In genomic region chr1:150221552-150221951, GRCh38 we compare ENCODE assay signal across 9 cellular contexts. TPM values are rescaled to one million over a fixed set of nuclear protein-coding genes. Genes with fewer than 3 reads are reported as not detected.
DNase-seq lines count a peak whose midpoint lies in the region; ATAC-seq, FAIRE-seq and TF ChIP-seq lines count a peak whose summit lies in the region.
"Had no signal": no experiment of that assay in that cellular context is flagged by ENCODE, and none has a peak within 500 bp of the region (broad histone marks: within the 10 kb centered on the region; RNA-seq: fewer than 3 reads in every experiment).

No MANE protein-coding gene starts in this region.

- H3K9me3 Mint-ChIP-seq in CD14-positive monocyte, result peaks cover 0 to 2% (median 0%) of the 10 kb centered on the region in 7 donors

- no peak overlapping the region for H3K4me3 Mint-ChIP-seq in CD14-positive monocyte

- POLR2A ChIA-PET in HepG2 (lab: Yijun Ruan, JAX), result no interaction called here

- no peaks in the 10 kb centered on the region for H4K20me1 ChIP-seq in HepG2 (ENCODE audit: insufficient read depth, low read length)

- peak overlapping the region in 1 of 7 donors; percentile 30 for H3K27ac Mint-ChIP-seq in CD14-positive monocyte

- intact Hi-C loops in CD14-positive monocyte (cut with micrococcal nuclease), result no loop called here
- intact Hi-C loops in ascending aorta (cut with DNase I), result no loop called here
- intact Hi-C loops in HepG2 (cut with micrococcal nuclease; ENCODE audit: unreplicated experiment), result no loop called here
- intact Hi-C loops in lower leg skin (cut with DNase I; ENCODE audit: low total_unique reads), result no loop called here

- no peak for ATAC-seq in HepG2
- no peak for ATAC-seq in HG02610 (IDR thresholded peaks at IDR 0.05; ENCODE audit: unreplicated experiment)

- peaks cover 37 to 63% of the 10 kb centered on the region in 2 donors for H3K36me3 Mint-ChIP-seq in CD14-positive monocyte

- H3K4me2 ChIP-seq in HepG2 (ENCODE audit: low read depth, low read length), result no peak overlapping the region

- no peak overlapping the region for H3K4me3 ChIP-seq in HFF-Myc (replicated peaks; ENCODE audit: low read depth, low read length)
- H3K4me3 ChIP-seq in ascending aorta, result no peak overlapping the region
- no peak overlapping the region for H3K4me3 ChIP-seq in HepG2 (replicated peaks in 1 of 3; ENCODE audit: insufficient read depth in 1 of 3, low read depth in 2 of 3, low read length in 3 of 3)
- H3K4me3 ChIP-seq in coronary artery, result no peak overlapping the region
- H3K4me3 ChIP-seq in lower leg skin (ENCODE audit: low read depth, poor library complexity, severe bottlenecking), result no peak overlapping the region

- 92% methylated on average over 2 of the region's 2 CpGs for WGBS in HepG2 (ENCODE audit: low lambda C conversion rate)
- WGBS in lower leg skin, 2 donors, result 86 to 88% methylated on average over 2 of the region's 2 CpGs

- no peaks in the 10 kb centered on the region for H3K27me3 Mint-ChIP-seq in CD14-positive monocyte (ENCODE audit: low read depth in 3 of 3)

- TF ChIP-seq CTCF in CD14-positive monocyte (IDR thresholded peaks at IDR 0.05) (peak; percentile 60), HFF-Myc (IDR thresholded peaks at IDR 0.05; ENCODE audit: low read depth, low read length, missing control alignments) (peak; percentile 35), ascending aorta (IDR thresholded peaks at IDR 0.05) (peak; percentile 12 to 52 (median 34)), HepG2 (CRISPR knock-in tag; IDR thresholded peaks at IDR 0.05) (no peak), coronary artery (IDR thresholded peaks at IDR 0.05) (no peak), lower leg skin (IDR thresholded peaks at IDR 0.05) (no peak)

- H3K27ac ChIP-seq in ascending aorta, result peak overlapping the region in 1 of 2 donors; percentile 23
- H3K27ac ChIP-seq in HepG2 (ENCODE audit: extremely low read length, insufficient read depth, low read length), result no peak overlapping the region
- no peak overlapping the region for H3K27ac ChIP-seq in coronary artery

- no peak overlapping the region for H2AFZ ChIP-seq in HepG2 (ENCODE audit: low read length)

- H3K79me2 ChIP-seq in HepG2 (ENCODE audit: insufficient read depth, low read length), result no peaks in the 10 kb centered on the region

- no peak for TF ChIP-seq RAD21 in HepG2 (CRISPR knock-in tag; IDR thresholded peaks at IDR 0.05)

- DNase-seq in CD14-positive monocyte (ENCODE audit: low spot score) (no peak), HFF-Myc (ENCODE audit: extremely low read depth, low read depth) (no peak), ascending aorta (ENCODE audit: low spot score in 2 of 2) (no peak), HepG2 (ENCODE audit: low spot score) (no peak), coronary artery (ENCODE audit: low spot score) (no peak), lower leg skin (ENCODE audit: low spot score in 2 of 2) (no peak)
- DNase-seq in activated CD4-positive, CD25-positive, alpha-beta regulatory T cell (lab: John Stamatoyannopoulos, UW), result no peak

- TF ChIP-seq POLR2A in HepG2 (IDR thresholded peaks at IDR 0.05; ENCODE audit: insufficient read depth in 1 of 2, low read depth in 2 of 2, low read length in 2 of 2) (no peak), lower leg skin (IDR thresholded peaks at IDR 0.05) (no peak)

- TF ChIP-seq EP300 in HepG2 (IDR thresholded peaks at IDR 0.05; ENCODE audit: low read depth in 2 of 2, low read length in 2 of 2), result no peak
- TF ChIP-seq EP300 in HepG2 (CRISPR knock-in tag; IDR thresholded peaks at IDR 0.05; ENCODE audit: borderline replicate concordance), result no peak

- H3K27me3 ChIP-seq in ascending aorta (no peaks in the 10 kb centered on the region), HepG2 (ENCODE audit: control insufficient read depth in 1 of 2, insufficient read depth in 2 of 2, low read length in 2 of 2) (no peaks in the 10 kb centered on the region)

- no peaks in the 10 kb centered on the region for H3K4me1 ChIP-seq in ascending aorta
- H3K4me1 ChIP-seq in HepG2 (ENCODE audit: insufficient read depth, low read length), result no peaks in the 10 kb centered on the region

- in situ Hi-C loops in HepG2 (cut with HindIII; ENCODE audit: extremely low pct_ligation_motif_present, low pct_unique_long_range_greater_than_20kb), result no loop called here

- H3K9me3 ChIP-seq in ascending aorta (no peaks in the 10 kb centered on the region), HepG2 (ENCODE audit: low read length) (no peaks in the 10 kb centered on the region)

- H3K36me3 ChIP-seq in ascending aorta (peaks cover 27 to 46% of the 10 kb centered on the region in 2 donors), HepG2 (replicated peaks in 1 of 2; ENCODE audit: control insufficient read depth in 1 of 2, insufficient read depth in 2 of 2, low read length in 2 of 2) (peaks cover 7 to 31% of the 10 kb centered on the region in 2 experiments)

- no peak overlapping the region for H3K9ac ChIP-seq in HepG2 (ENCODE audit: insufficient read depth, low read depth, low read length)

- H3K4me1 Mint-ChIP-seq in CD14-positive monocyte, result peaks cover 11% of the 10 kb centered on the region

- CTCF ChIA-PET in HepG2 (lab: Yijun Ruan, JAX; ENCODE audit: low intra/inter-chr PET ratio, low total read pairs), result no interaction called here

- no TSS peak for BruUV-seq in HepG2 (replicated peaks; lab: Mats Ljungman, UMichigan)

- no peak for FAIRE-seq in HepG2 (lab: Jason Lieb, UNC)

RNA-seq across cellular contexts. Expression of gene ANP32E, which starts 14.4 kb away (rescaled TPM):
- polyA plus RNA-seq in CD14-positive monocyte (10 to 100 TPM; 20.4 to 26.6 TPM), HepG2 (2011; rRNA removed) (6.9 and 10.3 TPM in 2 replicates)
- total RNA-seq in ascending aorta (8.9 TPM), HepG2 (2016; rRNA removed; fragmentation: Illumina TruSeq; extraction: Trizol) (53.0 and 88.5 TPM in 2 replicates), lower leg skin (10 to 100 TPM; 12.3 to 14.2 (median 13.2) TPM)
- 3.4 and 3.8 TPM in 2 replicates for total RNA-seq in HepG2 (2016; cell fraction: cytosol; rRNA removed; fragmentation: Illumina TruSeq; extraction: Trizol; ENCODE audit: low read depth)
- total RNA-seq in HepG2 (2016; cell fraction: insoluble cytoplasmic fraction; rRNA removed; fragmentation: Illumina TruSeq; extraction: Trizol), result 53.3 and 87.6 TPM in 2 replicates
- 13.6 and 13.8 TPM in 2 replicates for total RNA-seq in HepG2 (2016; cell fraction: membrane; rRNA removed; fragmentation: Illumina TruSeq; extraction: Trizol)
- total RNA-seq in HepG2 (2016; cell fraction: nucleus; rRNA removed; fragmentation: Illumina TruSeq; extraction: Trizol), result 23.8 and 24.4 TPM in 2 replicates
- 3.2 and 4.9 TPM in 2 replicates for polyA plus RNA-seq in HepG2 (2011; cell fraction: cytosol; rRNA removed)
- 1.3 and 2.4 TPM in 2 replicates for polyA plus RNA-seq in HepG2 (2011; cell fraction: nucleus; rRNA removed)
- polyA plus RNA-seq in HepG2 (2012), result 24.0 and 36.0 TPM in 2 replicates
- 2.5 and 2.8 TPM in 2 replicates for polyA plus RNA-seq in HepG2 (2016; cell fraction: cytosol; fragmentation: Illumina TruSeq; extraction: Trizol; ENCODE audit: low read depth)
- polyA plus RNA-seq in HepG2 (2016; cell fraction: insoluble cytoplasmic fraction; fragmentation: Illumina TruSeq; extraction: Trizol; ENCODE audit: low read depth), result 111 and 123 TPM in 2 replicates
- polyA plus RNA-seq in HepG2 (2016; cell fraction: membrane; fragmentation: Illumina TruSeq; extraction: Trizol; ENCODE audit: low read depth), result 10.9 and 11.3 TPM in 2 replicates
- 46.5 and 46.7 TPM in 2 replicates for polyA plus RNA-seq in HepG2 (2016; cell fraction: nucleus; fragmentation: Illumina TruSeq; extraction: Trizol; ENCODE audit: insufficient read depth, low read depth)
- polyA minus RNA-seq in HepG2 (2011; rRNA and poly(A)+ RNA removed; ENCODE audit: low replicate concordance), result 10.8 and 35.5 TPM in 2 replicates
- polyA minus RNA-seq in HepG2 (2011; cell fraction: cytosol; rRNA and poly(A)+ RNA removed), result 9.0 and 10.3 TPM in 2 replicates
- 5.6 and 8.9 TPM in 2 replicates for polyA minus RNA-seq in HepG2 (2011; cell fraction: nucleus; rRNA and poly(A)+ RNA removed)

RNA-seq across cellular contexts. Expression of gene CA14, which starts 36.0 kb away (rescaled TPM):
- not detected for polyA plus RNA-seq in CD14-positive monocyte
- total RNA-seq in ascending aorta, result not detected
- total RNA-seq in HepG2 (2016; rRNA removed; fragmentation: Illumina TruSeq; extraction: Trizol), result 0.94 and 2.4 TPM in 2 replicates
- total RNA-seq in HepG2 (2016; cell fraction: cytosol; rRNA removed; fragmentation: Illumina TruSeq; extraction: Trizol; ENCODE audit: low read depth), result 0.40 and 0.71 TPM in 2 replicates
- total RNA-seq in HepG2 (2016; cell fraction: insoluble cytoplasmic fraction; rRNA removed; fragmentation: Illumina TruSeq; extraction: Trizol), result 1.3 and 2.5 TPM in 2 replicates
- total RNA-seq in HepG2 (2016; cell fraction: membrane; rRNA removed; fragmentation: Illumina TruSeq; extraction: Trizol), result 1.1 and 1.3 TPM in 2 replicates
- total RNA-seq in HepG2 (2016; cell fraction: nucleus; rRNA removed; fragmentation: Illumina TruSeq; extraction: Trizol), result 1.7 and 1.9 TPM in 2 replicates
- 7.7 and 8.5 TPM in 2 replicates for polyA plus RNA-seq in HepG2 (2011; rRNA removed)
- 6.6 and 7.2 TPM in 2 replicates for polyA plus RNA-seq in HepG2 (2011; cell fraction: cytosol; rRNA removed)
- 3.9 and 4.1 TPM in 2 replicates for polyA plus RNA-seq in HepG2 (2011; cell fraction: nucleus; rRNA removed)
- polyA plus RNA-seq in HepG2 (2012), result 4.9 and 9.1 TPM in 2 replicates
- 0.57 and 0.61 TPM in 2 replicates for polyA plus RNA-seq in HepG2 (2016; cell fraction: cytosol; fragmentation: Illumina TruSeq; extraction: Trizol; ENCODE audit: low read depth)
- 1.4 and 2.0 TPM in 2 replicates for polyA plus RNA-seq in HepG2 (2016; cell fraction: insoluble cytoplasmic fraction; fragmentation: Illumina TruSeq; extraction: Trizol; ENCODE audit: low read depth)
- polyA plus RNA-seq in HepG2 (2016; cell fraction: membrane; fragmentation: Illumina TruSeq; extraction: Trizol; ENCODE audit: low read depth), result 0.98 and 1.3 TPM in 2 replicates
- 5.9 and 6.9 TPM in 2 replicates for polyA plus RNA-seq in HepG2 (2016; cell fraction: nucleus; fragmentation: Illumina TruSeq; extraction: Trizol; ENCODE audit: insufficient read depth, low read depth)
- 0.87 and 5.2 TPM in 2 replicates for polyA minus RNA-seq in HepG2 (2011; rRNA and poly(A)+ RNA removed; ENCODE audit: low replicate concordance)
- polyA minus RNA-seq in HepG2 (2011; cell fraction: cytosol; rRNA and poly(A)+ RNA removed), result 1.5 and 2.9 TPM in 2 replicates
- 2.0 and 2.1 TPM in 2 replicates for polyA minus RNA-seq in HepG2 (2011; cell fraction: nucleus; rRNA and poly(A)+ RNA removed)
- 1 to 10 TPM in 1 of 4 donors, under 1 TPM in 3; 0.30 to 1.8 (median 0.51) TPM for total RNA-seq in lower leg skin
- total RNA-seq: activated CD8-positive, alpha-beta memory T cell treated with anti-CD3 and anti-CD28 coated beads for 36 hours had no signal

RNA-seq across cellular contexts. Expression of gene APH1A, which starts 47.3 kb away (rescaled TPM):
- 10 to 100 TPM; 83.7 to 83.9 TPM for polyA plus RNA-seq in CD14-positive monocyte
- total RNA-seq in ascending aorta, result 73.1 TPM
- total RNA-seq in HepG2 (2016; rRNA removed; fragmentation: Illumina TruSeq; extraction: Trizol), result 87.1 and 130 TPM in 2 replicates
- 211 and 212 TPM in 2 replicates for total RNA-seq in HepG2 (2016; cell fraction: cytosol; rRNA removed; fragmentation: Illumina TruSeq; extraction: Trizol; ENCODE audit: low read depth)
- 82.3 and 135 TPM in 2 replicates for total RNA-seq in HepG2 (2016; cell fraction: insoluble cytoplasmic fraction; rRNA removed; fragmentation: Illumina TruSeq; extraction: Trizol)
- total RNA-seq in HepG2 (2016; cell fraction: membrane; rRNA removed; fragmentation: Illumina TruSeq; extraction: Trizol), result 328 and 336 TPM in 2 replicates
- total RNA-seq in HepG2 (2016; cell fraction: nucleus; rRNA removed; fragmentation: Illumina TruSeq; extraction: Trizol), result 62.9 and 69.3 TPM in 2 replicates
- polyA plus RNA-seq in HepG2 (2011; rRNA removed), result 114 and 128 TPM in 2 replicates
- polyA plus RNA-seq in HepG2 (2011; cell fraction: cytosol; rRNA removed), result 147 and 155 TPM in 2 replicates
- 66.3 and 72.5 TPM in 2 replicates for polyA plus RNA-seq in HepG2 (2011; cell fraction: nucleus; rRNA removed)
- polyA plus RNA-seq in HepG2 (2012), result 64.3 and 72.9 TPM in 2 replicates
- polyA plus RNA-seq in HepG2 (2016; cell fraction: cytosol; fragmentation: Illumina TruSeq; extraction: Trizol; ENCODE audit: low read depth), result 233 and 246 TPM in 2 replicates
- 88.7 and 93.9 TPM in 2 replicates for polyA plus RNA-seq in HepG2 (2016; cell fraction: insoluble cytoplasmic fraction; fragmentation: Illumina TruSeq; extraction: Trizol; ENCODE audit: low read depth)
- polyA plus RNA-seq in HepG2 (2016; cell fraction: membrane; fragmentation: Illumina TruSeq; extraction: Trizol; ENCODE audit: low read depth), result 303 and 317 TPM in 2 replicates
- 98.2 and 104 TPM in 2 replicates for polyA plus RNA-seq in HepG2 (2016; cell fraction: nucleus; fragmentation: Illumina TruSeq; extraction: Trizol; ENCODE audit: insufficient read depth, low read depth)
- 192 and 286 TPM in 2 replicates for polyA minus RNA-seq in HepG2 (2011; rRNA and poly(A)+ RNA removed; ENCODE audit: low replicate concordance)
- polyA minus RNA-seq in HepG2 (2011; cell fraction: cytosol; rRNA and poly(A)+ RNA removed), result 48.6 and 50.4 TPM in 2 replicates
- 43.1 and 56.2 TPM in 2 replicates for polyA minus RNA-seq in HepG2 (2011; cell fraction: nucleus; rRNA and poly(A)+ RNA removed)
- total RNA-seq in lower leg skin, result 100 to 1,000 TPM; 113 to 139 (median 126) TPM

RNA-seq across cellular contexts. Expression of gene C1orf54, which starts 51.0 kb away (rescaled TPM):
- polyA plus RNA-seq in CD14-positive monocyte (10 to 100 TPM in 1 of 2 donors, 1 to 10 TPM in 1; 9.2 to 14.5 TPM), HepG2 (2011; rRNA removed) (0.27 and 0.44 TPM in 2 replicates)
- total RNA-seq in ascending aorta (3.7 TPM), HepG2 (2016; rRNA removed; fragmentation: Illumina TruSeq; extraction: Trizol) (0.28 and 0.35 TPM in 2 replicates), lower leg skin (1 to 10 TPM in 2 of 4 donors, under 1 TPM in 1, not detected in 1; 0.46 to 3.4 (median 3.4) TPM)
- total RNA-seq in HepG2 (2016; cell fraction: cytosol; rRNA removed; fragmentation: Illumina TruSeq; extraction: Trizol; ENCODE audit: low read depth), result 0.71 TPM in 1 of 2 replicates, not detected in the other
- total RNA-seq in HepG2 (2016; cell fraction: insoluble cytoplasmic fraction; rRNA removed; fragmentation: Illumina TruSeq; extraction: Trizol), result 0.26 TPM in 1 of 2 replicates, not detected in the other
- total RNA-seq in HepG2 (2016; cell fraction: membrane; rRNA removed; fragmentation: Illumina TruSeq; extraction: Trizol), result 0.53 and 0.86 TPM in 2 replicates
- total RNA-seq in HepG2 (2016; cell fraction: nucleus; rRNA removed; fragmentation: Illumina TruSeq; extraction: Trizol), result 0.53 TPM in 1 of 2 replicates, not detected in the other
- 0.09 and 0.18 TPM in 2 replicates for polyA plus RNA-seq in HepG2 (2011; cell fraction: cytosol; rRNA removed)
- 1.00 and 1.1 TPM in 2 replicates for polyA plus RNA-seq in HepG2 (2011; cell fraction: nucleus; rRNA removed)
- 0.60 and 0.94 TPM in 2 replicates for polyA plus RNA-seq in HepG2 (2012)
- not detected in 2 replicates for polyA plus RNA-seq in HepG2 (2016; cell fraction: cytosol; fragmentation: Illumina TruSeq; extraction: Trizol; ENCODE audit: low read depth)
- polyA plus RNA-seq in HepG2 (2016; cell fraction: insoluble cytoplasmic fraction; fragmentation: Illumina TruSeq; extraction: Trizol; ENCODE audit: low read depth), result not detected in 2 replicates
- 0.60 TPM in 1 of 2 replicates, not detected in the other for polyA plus RNA-seq in HepG2 (2016; cell fraction: membrane; fragmentation: Illumina TruSeq; extraction: Trizol; ENCODE audit: low read depth)
- 1.0 and 1.3 TPM in 2 replicates for polyA plus RNA-seq in HepG2 (2016; cell fraction: nucleus; fragmentation: Illumina TruSeq; extraction: Trizol; ENCODE audit: insufficient read depth, low read depth)
- polyA minus RNA-seq in HepG2 (2011; rRNA and poly(A)+ RNA removed; ENCODE audit: low replicate concordance), result 0.30 TPM in 1 of 2 replicates, not detected in the other
- polyA minus RNA-seq in HepG2 (2011; cell fraction: cytosol; rRNA and poly(A)+ RNA removed), result not detected in 2 replicates
- polyA minus RNA-seq in HepG2 (2011; cell fraction: nucleus; rRNA and poly(A)+ RNA removed), result 0.39 TPM in 1 of 2 replicates, not detected in the other

Comparison
In these comparisons a context has a peak if more than half of its experiments do, and no peak if none do; other contexts are left out.
1. CTCF ChIP-seq: peak in CD14-positive monocyte (single experiment), HFF-Myc (single experiment) and ascending aorta (3 of 3); none in HepG2 (single experiment), coronary artery (single experiment) and lower leg skin (0 of 3).